Comparison of ENCODE assay signal across 9 cellular contexts in the genomic region with DNA sequence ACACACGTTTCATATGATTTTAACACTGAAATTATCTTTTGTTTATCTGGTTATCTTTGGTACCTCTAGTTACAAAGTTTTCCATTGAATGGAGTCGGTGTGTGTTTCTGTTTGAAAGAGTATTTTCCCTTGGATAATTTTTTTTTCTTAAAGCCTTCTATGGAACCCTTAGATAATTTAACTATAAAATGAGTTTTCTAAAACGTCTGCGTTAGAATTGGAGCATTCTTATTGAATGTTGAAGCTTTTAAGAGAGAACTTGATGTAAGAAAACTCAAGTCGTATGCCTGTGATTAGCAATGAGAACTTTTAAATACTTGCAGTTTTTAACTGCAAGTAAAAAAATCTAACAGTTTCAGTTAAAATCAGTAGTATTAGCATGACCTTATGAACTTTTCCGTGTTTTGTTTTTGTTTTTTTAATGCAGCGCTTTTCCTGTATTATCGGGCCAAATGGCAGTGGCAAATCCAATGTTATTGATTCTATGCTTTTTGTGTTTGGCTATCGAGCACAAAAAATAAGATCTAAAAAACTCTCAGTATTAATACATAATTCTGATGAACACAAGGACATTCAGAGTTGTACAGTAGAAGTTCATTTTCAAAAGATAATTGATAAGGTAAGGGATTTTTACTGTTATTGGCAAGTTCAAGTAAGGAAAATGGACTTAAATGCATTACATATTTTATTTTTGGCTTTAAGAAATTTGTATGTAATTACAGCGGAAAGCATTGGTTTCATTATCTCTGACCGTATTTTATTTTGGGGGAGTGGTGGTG. TPM values are rescaled to one million over a fixed set of nuclear protein-coding genes. Genes with fewer than 3 reads are reported as not detected.
DNase-seq lines count a peak whose midpoint lies in the region; ATAC-seq and TF ChIP-seq lines count a peak whose summit lies in the region.
"Had no signal": no experiment of that assay in that cellular context is flagged by ENCODE, and none has a peak within 500 bp of the region (broad histone marks: within the 10 kb centered on the region; RNA-seq: fewer than 3 reads in every experiment).

No MANE protein-coding gene starts in this region.

- H3K27ac ChIP-seq in hepatocyte (peak overlapping the region; percentile 23), stomach smooth muscle (ENCODE audit: low read length) (peak overlapping the region; percentile 12)

- no peaks in the 10 kb centered on the region for H3K9me3 Mint-ChIP-seq in activated T-cell treated with anti-CD3 and anti-CD28 coated beads, Interleukin-2, amount 50 U/mL, for 4 hours

- no peak for TF ChIP-seq CTCF in WI38 (IDR thresholded peaks at IDR 0.05; ENCODE audit: low read depth, low read length)
- TF ChIP-seq CTCF in hepatocyte (IDR thresholded peaks at IDR 0.05; ENCODE audit: poor library complexity) = no peak

- H3K9me3 ChIP-seq in hepatocyte (ENCODE audit: low read depth) (no peaks in the 10 kb centered on the region), stomach smooth muscle (ENCODE audit: control insufficient read depth in 2 of 2, low read length in 2 of 2) (no peaks in the 10 kb centered on the region)

- H3K9me2 ChIP-seq in hepatocyte (replicated peaks; ENCODE audit: insufficient read depth) = no peaks in the 10 kb centered on the region

- H3K4me1 ChIP-seq in hepatocyte (ENCODE audit: insufficient read depth) (peaks cover 6% of the 10 kb centered on the region), stomach smooth muscle (ENCODE audit: control insufficient read depth, insufficient read depth, low read length) (peaks cover 12% of the 10 kb centered on the region)

- peaks cover 41% of the 10 kb centered on the region for H3K4me1 Mint-ChIP-seq in activated T-cell treated with anti-CD3 and anti-CD28 coated beads, Interleukin-2, amount 50 U/mL, for 4 hours (ENCODE audit: low read depth)

- H3K79me2 ChIP-seq in hepatocyte = peaks cover 85% of the 10 kb centered on the region

- peak overlapping the region; percentile 85 for H3K4me2 ChIP-seq in hepatocyte

- no peaks in the 10 kb centered on the region for H3K27me3 ChIP-seq in hepatocyte
- H3K27me3 ChIP-seq in stomach smooth muscle (ENCODE audit: control insufficient read depth in 1 of 2, insufficient read depth in 2 of 2, low read length in 2 of 2) = peaks cover 2 to 17% of the 10 kb centered on the region in 2 donors

- H3K27me3 Mint-ChIP-seq in activated T-cell treated with anti-CD3 and anti-CD28 coated beads, Interleukin-2, amount 50 U/mL, for 4 hours (ENCODE audit: low read depth) = peaks cover 3% of the 10 kb centered on the region

- no peak for ATAC-seq in activated T-cell treated with anti-CD3 and anti-CD28 coated beads, Interleukin-2, amount 50 U/mL, for 4 hours
- no peak for ATAC-seq in GM21526 (IDR thresholded peaks at IDR 0.05; ENCODE audit: low FRiP score, unreplicated experiment)

- no peaks in the 10 kb centered on the region for H4K20me1 ChIP-seq in hepatocyte (ENCODE audit: insufficient read depth, poor library complexity, severe bottlenecking)

- H3K4me3 Mint-ChIP-seq in activated T-cell treated with anti-CD3 and anti-CD28 coated beads, Interleukin-2, amount 50 U/mL, for 4 hours = peak overlapping the region; percentile 95

- no peaks in the 10 kb centered on the region for H3K36me3 ChIP-seq in hepatocyte (replicated peaks; ENCODE audit: insufficient read depth, low read depth)
- no peaks in the 10 kb centered on the region for H3K36me3 ChIP-seq in stomach smooth muscle (ENCODE audit: control insufficient read depth in 2 of 2, insufficient read depth in 2 of 2, low read length in 2 of 2)

- peaks cover 20% of the 10 kb centered on the region for H3K36me3 Mint-ChIP-seq in activated T-cell treated with anti-CD3 and anti-CD28 coated beads, Interleukin-2, amount 50 U/mL, for 4 hours (ENCODE audit: insufficient read depth)

- peak overlapping the region in 1 of 2 donors; percentile 34 for H3K9ac ChIP-seq in stomach smooth muscle (ENCODE audit: low read length in 2 of 2)

- H3K4me3 ChIP-seq in WI38 (ENCODE audit: low read depth, low read length) (peak overlapping the region; percentile 83), hepatocyte (peak overlapping the region; percentile 19), stomach smooth muscle (ENCODE audit: low read length in 2 of 2) (peak overlapping the region in 1 of 2 donors; percentile 94)

- DNase-seq in activated T-cell treated with anti-CD3 and anti-CD28 coated beads, Interleukin-2, amount 50 U/mL, for 4 hours = no peak
- DNase-seq in activated T-cell treated with anti-CD3 and anti-CD28 coated beads, Interleukin-2, amount 50 U/mL, for 1 hour = no peak
- DNase-seq in hepatocyte (ENCODE audit: low spot score) = no peak
- DNase-seq in HUDEP-2 (lab: John Stamatoyannopoulos, UW; ENCODE audit: unreplicated experiment in 76 of 76) = no peak
- no peak for DNase-seq in NCI-H146 (lab: John Stamatoyannopoulos, UW)
- DNase-seq: activated CD4-positive, CD25-positive, alpha-beta regulatory T cell had no signal

- no peak overlapping the region for H2AFZ ChIP-seq in hepatocyte

- 42% methylated on average over 11 of the region's 11 CpGs for WGBS in hepatocyte (ENCODE audit: low lambda C conversion rate, missing lambda C conversion rate)

RNA-seq across cellular contexts. Expression of a gene that starts 3.0 kb away (rescaled TPM):
- total RNA-seq in activated T-cell treated with anti-CD3 and anti-CD28 coated beads, Interleukin-2, amount 50 U/mL, for 4 hours = 10 to 100 TPM; 56.6 to 69.0 (median 66.0) TPM
- 47.3 and 49.6 TPM in 2 replicates for total RNA-seq in hepatocyte
- 55.4 and 59.7 TPM in 2 replicates for polyA plus RNA-seq in hepatocyte

RNA-seq across cellular contexts. Expression of a gene that starts 3.4 kb away (rescaled TPM):
- 10 to 100 TPM in 1 of 3 donors, 1 to 10 TPM in 2; 5.5 to 10.1 (median 6.5) TPM for total RNA-seq in activated T-cell treated with anti-CD3 and anti-CD28 coated beads, Interleukin-2, amount 50 U/mL, for 4 hours
- total RNA-seq in hepatocyte = 43.3 and 48.2 TPM in 2 replicates
- polyA plus RNA-seq in hepatocyte = 13.5 and 19.2 TPM in 2 replicates

RNA-seq across cellular contexts. Expression of a gene that starts 47.1 kb away (rescaled TPM):
- 10 to 100 TPM; 15.1 to 16.5 (median 15.3) TPM for total RNA-seq in activated T-cell treated with anti-CD3 and anti-CD28 coated beads, Interleukin-2, amount 50 U/mL, for 4 hours
- 9.8 and 14.0 TPM in 2 replicates for total RNA-seq in hepatocyte
- polyA plus RNA-seq in hepatocyte = 4.6 and 6.4 TPM in 2 replicates
